ENCODE assay signal across 9 cellular contexts in the genomic region with DNA sequence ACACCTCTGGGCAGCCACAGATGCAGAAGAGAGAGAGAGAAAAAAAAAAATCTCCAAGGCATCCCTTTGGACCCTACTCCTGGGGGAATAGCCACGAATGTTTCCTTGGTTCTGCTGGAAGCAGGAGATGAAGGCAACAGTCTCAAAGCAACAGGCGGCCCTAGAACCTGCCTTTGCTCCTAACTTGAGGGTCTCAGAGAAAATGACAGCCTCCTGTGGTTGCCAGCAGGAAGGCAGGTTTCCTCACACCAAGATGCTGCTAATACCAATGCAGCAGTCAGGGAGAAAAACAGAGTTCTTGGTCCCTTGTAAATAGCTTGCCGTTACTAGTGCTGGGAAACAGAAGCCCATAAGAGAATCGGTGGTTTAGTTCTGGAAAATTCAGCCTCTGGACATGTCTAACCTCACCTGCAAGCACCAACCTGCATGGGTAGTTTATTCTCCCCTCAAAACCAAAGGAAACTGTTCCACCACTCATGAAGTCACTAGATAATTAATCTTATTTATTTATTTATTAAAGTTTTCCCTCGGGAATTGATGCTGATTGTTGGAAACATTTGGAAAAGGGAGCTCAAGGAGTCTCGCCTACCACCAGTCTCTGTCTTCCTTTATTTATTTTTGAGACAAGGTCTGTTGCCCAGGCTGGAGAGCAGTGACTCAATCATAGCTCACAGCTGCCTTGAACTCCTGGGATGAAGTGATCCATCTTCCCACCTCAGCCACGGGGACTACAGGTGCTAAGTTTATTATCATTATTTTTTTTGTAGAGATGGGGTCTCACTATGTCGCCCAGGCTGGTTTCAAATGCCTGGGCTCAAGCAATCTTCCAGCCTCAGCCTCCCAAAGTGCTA. TPM values are rescaled to one million over a fixed set of nuclear protein-coding genes. Genes with fewer than 3 reads are reported as not detected.
A peak's percentile ranks its signal among the peaks of the same experiment; 100 is the strongest.
DNase-seq lines count a peak whose midpoint lies in the region; ATAC-seq and TF ChIP-seq lines count a peak whose summit lies in the region.
"Had no signal": no experiment of that assay in that cellular context is flagged by ENCODE, and none has a peak within 500 bp of the region (broad histone marks: within the 10 kb centered on the region; RNA-seq: fewer than 3 reads in every experiment).

No MANE protein-coding gene starts in this region.

- TF ChIP-seq POLR2A in esophagus squamous epithelium (IDR thresholded peaks at IDR 0.05) = no peak

- 0 out of 2 replicates have a peak, but pooled peaks have one; percentile 12 for TF ChIP-seq CTCF in GM12874 (IDR thresholded peaks at IDR 0.05; ENCODE audit: insufficient read depth, low read depth, low read length)
- no peak for TF ChIP-seq CTCF in esophagus squamous epithelium (IDR thresholded peaks at IDR 0.05)
- TF ChIP-seq CTCF in psoas muscle (IDR thresholded peaks at IDR 0.05) = no peak

- DNase-seq in NT2/D1 (ENCODE audit: low read depth, low spot score) = no peak
- DNase-seq in esophagus squamous epithelium (lab: John Stamatoyannopoulos, UW) = no peak
- no peak for DNase-seq in psoas muscle
- no peak for DNase-seq in hypothalamus (lab: John Stamatoyannopoulos, UW)
- DNase-seq in COLO668 (lab: John Stamatoyannopoulos, UW; ENCODE audit: unreplicated experiment) = no peak
- no peak for DNase-seq in H4 (ENCODE audit: low spot score)
- DNase-seq: NCI-H446 had no signal

- ATAC-seq in psoas muscle = no peak
- no peak for ATAC-seq in GM21390 (IDR thresholded peaks at IDR 0.05; ENCODE audit: unreplicated experiment)

- peak overlapping the region; percentile 83 for H3K9ac ChIP-seq in NT2/D1 (ENCODE audit: insufficient read length, low read depth)

- intact Hi-C loops in esophagus squamous epithelium (cut with DNase I) (no loop called here), psoas muscle (cut with DNase I) (no loop called here)

- H3K4me1 ChIP-seq in NT2/D1 (ENCODE audit: insufficient read depth, insufficient read length) = no peaks in the 10 kb centered on the region
- H3K4me1 ChIP-seq in esophagus squamous epithelium = peaks cover 4 to 34% (median 18%) of the 10 kb centered on the region in 3 donors
- H3K4me1 ChIP-seq in psoas muscle = peaks cover 6% of the 10 kb centered on the region

- H3K9me3 ChIP-seq in NT2/D1 (ENCODE audit: insufficient read depth, low read length) (no peaks in the 10 kb centered on the region), esophagus squamous epithelium (no peaks in the 10 kb centered on the region), psoas muscle (no peaks in the 10 kb centered on the region)

- no peaks in the 10 kb centered on the region for H3K36me3 ChIP-seq in NT2/D1 (ENCODE audit: insufficient read depth, insufficient read length, low read length)
- H3K36me3 ChIP-seq in esophagus squamous epithelium = no peaks in the 10 kb centered on the region
- no peaks in the 10 kb centered on the region for H3K36me3 ChIP-seq in psoas muscle (ENCODE audit: insufficient read depth in 1 of 2, low read depth in 1 of 2)

- peaks cover 34% of the 10 kb centered on the region for H3K27me3 ChIP-seq in NT2/D1 (ENCODE audit: insufficient read depth, insufficient read length)
- peaks cover 0 to 30% (median 0%) of the 10 kb centered on the region in 4 donors for H3K27me3 ChIP-seq in esophagus squamous epithelium
- peaks cover 0 to 5% (median 0%) of the 10 kb centered on the region in 3 donors for H3K27me3 ChIP-seq in psoas muscle (ENCODE audit: insufficient read depth in 3 of 3, low read length in 2 of 3)

- H3K27ac ChIP-seq in esophagus squamous epithelium (peak overlapping the region in 2 of 4 donors; percentile 67 to 69), psoas muscle (no peak overlapping the region)

- H3K4me3 ChIP-seq in NT2/D1 (ENCODE audit: insufficient read length, low read depth) (peak overlapping the region; percentile 77), esophagus squamous epithelium (peak overlapping the region; percentile 46 to 78 (median 60)), psoas muscle (peak overlapping the region; percentile 71)

- WGBS in esophagus squamous epithelium, 2 donors = 20 to 27% methylated on average over 6 to 8 of the region's 8 CpGs
- 38 to 50% (median 48%) methylated on average over 8 of the region's 8 CpGs for WGBS in psoas muscle, 3 donors

RNA-seq across cellular contexts. Expression of a gene that starts 0.9 kb away (rescaled TPM):
- total RNA-seq in esophagus squamous epithelium = 10 to 100 TPM; 37.5 to 66.2 (median 62.5) TPM
- 1 to 10 TPM; 2.6 to 4.0 (median 2.9) TPM for total RNA-seq in psoas muscle
- polyA plus RNA-seq in psoas muscle = 1 to 10 TPM; 1.1 to 3.0 (median 1.5) TPM
- 4.2 and 18.0 TPM in 2 replicates for total RNA-seq in H4 (2014; rRNA removed; shearing (Covaris generic))
